1 cellular context compared by ENCODE assay signal in the genomic region with DNA sequence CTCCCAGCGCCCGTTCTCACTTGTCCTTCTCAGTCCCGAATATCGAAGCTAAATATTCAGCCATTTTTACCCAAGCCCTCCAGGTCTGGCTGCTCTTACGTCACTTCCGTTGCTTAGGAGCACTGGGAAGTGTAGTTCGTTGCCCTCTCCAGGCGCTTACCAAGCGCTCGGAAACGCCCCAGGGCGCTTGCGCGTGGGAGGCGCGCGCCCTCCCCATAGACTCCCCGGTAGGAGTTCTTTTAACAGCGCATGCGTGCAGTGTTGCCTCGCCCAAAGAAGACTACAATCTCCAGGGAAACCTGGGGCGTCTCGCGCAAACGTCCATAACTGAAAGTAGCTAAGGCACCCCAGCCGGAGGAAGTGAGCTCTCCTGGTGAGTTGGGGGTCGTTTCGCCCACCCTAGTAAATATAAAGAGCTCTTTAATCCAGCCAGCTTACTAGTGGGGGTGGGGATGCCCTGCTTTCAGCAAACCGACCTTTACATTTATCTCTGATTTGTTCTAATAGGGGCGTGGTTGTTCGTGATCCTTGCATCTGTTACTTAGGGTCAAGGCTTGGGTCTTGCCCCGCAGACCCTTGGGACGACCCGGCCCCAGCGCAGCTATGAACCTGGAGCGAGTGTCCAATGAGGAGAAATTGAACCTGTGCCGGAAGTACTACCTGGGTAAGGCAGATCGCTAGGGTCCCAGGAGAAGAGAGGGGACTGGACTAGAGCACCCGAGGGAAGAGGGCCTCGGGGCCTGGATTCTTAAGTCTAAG.
TF ChIP-seq lines count a peak whose summit lies in the region.

A gene with protein sequence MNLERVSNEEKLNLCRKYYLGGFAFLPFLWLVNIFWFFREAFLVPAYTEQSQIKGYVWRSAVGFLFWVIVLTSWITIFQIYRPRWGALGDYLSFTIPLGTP (plus strand): TSS at position 324 of the 759 bp plus-strand sequence. CDS start 280 bp downstream, at position 604.
A gene with protein sequence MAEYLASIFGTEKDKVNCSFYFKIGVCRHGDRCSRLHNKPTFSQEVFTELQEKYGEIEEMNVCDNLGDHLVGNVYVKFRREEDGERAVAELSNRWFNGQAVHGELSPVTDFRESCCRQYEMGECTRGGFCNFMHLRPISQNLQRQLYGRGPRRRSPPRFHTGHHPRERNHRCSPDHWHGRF (minus strand): TSS at position 91 of the 759 bp plus-strand sequence. CDS start 27 bp downstream, at position 64.

TF ChIP-seq in GM12878, 131 proteins besides CTCF, POLR2A, EP300 and RAD21 (continued from another document and continues in another):
- TF ChIP-seq, protein P1, sequence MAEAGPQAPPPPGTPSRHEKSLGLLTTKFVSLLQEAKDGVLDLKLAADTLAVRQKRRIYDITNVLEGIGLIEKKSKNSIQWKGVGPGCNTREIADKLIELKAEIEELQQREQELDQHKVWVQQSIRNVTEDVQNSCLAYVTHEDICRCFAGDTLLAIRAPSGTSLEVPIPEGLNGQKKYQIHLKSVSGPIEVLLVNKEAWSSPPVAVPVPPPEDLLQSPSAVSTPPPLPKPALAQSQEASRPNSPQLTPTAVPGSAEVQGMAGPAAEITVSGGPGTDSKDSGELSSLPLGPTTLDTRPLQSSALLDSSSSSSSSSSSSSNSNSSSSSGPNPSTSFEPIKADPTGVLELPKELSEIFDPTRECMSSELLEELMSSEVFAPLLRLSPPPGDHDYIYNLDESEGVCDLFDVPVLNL (IDR thresholded peaks at IDR 0.05; ENCODE audit: low read depth, low read length) = no peak
- TF ChIP-seq NRF1 (conservative IDR thresholded peaks at IDR 0.05; ENCODE audit: low read depth, low read length) (peak; percentile 96), MTA2 (IDR thresholded peaks at IDR 0.05; ENCODE audit: low read depth) (no peak), ZSCAN29 (IDR thresholded peaks at IDR 0.05) (no peak), CBX3 (IDR thresholded peaks at IDR 0.05; ENCODE audit: borderline replicate concordance, low read depth) (no peak), IRF4 (IDR thresholded peaks at IDR 0.05; ENCODE audit: low read depth, low read length) (no peak), DPF2 (IDR thresholded peaks at IDR 0.05) (no peak), MTA3 (IDR thresholded peaks at IDR 0.05; ENCODE audit: borderline replicate concordance, low read length) (no peak), ATF7 (IDR thresholded peaks at IDR 0.05; ENCODE audit: low read depth) (peak; percentile 88), MXI1 (IDR thresholded peaks at IDR 0.05; ENCODE audit: low read depth, low read length) (peak; percentile 57), ZNF622 (IDR thresholded peaks at IDR 0.05) (no peak), FOS (IDR thresholded peaks at IDR 0.05; ENCODE audit: borderline replicate concordance, extremely low read depth, insufficient read length) (no peak), MEF2B (IDR thresholded peaks at IDR 0.05; ENCODE audit: partially characterized antibody, poor library complexity, severe bottlenecking) (peak; percentile 46), GABPA (IDR thresholded peaks at IDR 0.05; ENCODE audit: low read depth) (peak; percentile 93), RB1 (IDR thresholded peaks at IDR 0.05; ENCODE audit: borderline replicate concordance) (no peak; the same call in 1 of the 2 replicates), CBX5 (IDR thresholded peaks at IDR 0.05; ENCODE audit: low read depth) (no peak), CREM (IDR thresholded peaks at IDR 0.05; ENCODE audit: low read depth) (peak; percentile 97), RFX5 (IDR thresholded peaks at IDR 0.05; ENCODE audit: low read depth, low read length) (0 out of 2 replicates have a peak, but pooled peaks have one; percentile 17), TAF1 (IDR thresholded peaks at IDR 0.05; ENCODE audit: borderline replicate concordance, low read depth, low read length) (peak; percentile 60; the same call in 1 of the 2 replicates), CBFB (IDR thresholded peaks at IDR 0.05; ENCODE audit: low read depth) (no peak), BHLHE40 (IDR thresholded peaks at IDR 0.05; ENCODE audit: borderline replicate concordance in 1 of 2, low read depth in 2 of 2, low read length in 1 of 2) (no peak), TCF12 (IDR thresholded peaks at IDR 0.05; ENCODE audit: low read depth, low read length) (no peak), YY1 (IDR thresholded peaks at IDR 0.05; ENCODE audit: low read depth, low read length) (peak; percentile 94)
- TF ChIP-seq, protein P2, sequence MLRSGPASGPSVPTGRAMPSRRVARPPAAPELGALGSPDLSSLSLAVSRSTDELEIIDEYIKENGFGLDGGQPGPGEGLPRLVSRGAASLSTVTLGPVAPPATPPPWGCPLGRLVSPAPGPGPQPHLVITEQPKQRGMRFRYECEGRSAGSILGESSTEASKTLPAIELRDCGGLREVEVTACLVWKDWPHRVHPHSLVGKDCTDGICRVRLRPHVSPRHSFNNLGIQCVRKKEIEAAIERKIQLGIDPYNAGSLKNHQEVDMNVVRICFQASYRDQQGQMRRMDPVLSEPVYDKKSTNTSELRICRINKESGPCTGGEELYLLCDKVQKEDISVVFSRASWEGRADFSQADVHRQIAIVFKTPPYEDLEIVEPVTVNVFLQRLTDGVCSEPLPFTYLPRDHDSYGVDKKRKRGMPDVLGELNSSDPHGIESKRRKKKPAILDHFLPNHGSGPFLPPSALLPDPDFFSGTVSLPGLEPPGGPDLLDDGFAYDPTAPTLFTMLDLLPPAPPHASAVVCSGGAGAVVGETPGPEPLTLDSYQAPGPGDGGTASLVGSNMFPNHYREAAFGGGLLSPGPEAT (IDR thresholded peaks at IDR 0.05; ENCODE audit: low read depth) = no peak
- TF ChIP-seq, protein P3, sequence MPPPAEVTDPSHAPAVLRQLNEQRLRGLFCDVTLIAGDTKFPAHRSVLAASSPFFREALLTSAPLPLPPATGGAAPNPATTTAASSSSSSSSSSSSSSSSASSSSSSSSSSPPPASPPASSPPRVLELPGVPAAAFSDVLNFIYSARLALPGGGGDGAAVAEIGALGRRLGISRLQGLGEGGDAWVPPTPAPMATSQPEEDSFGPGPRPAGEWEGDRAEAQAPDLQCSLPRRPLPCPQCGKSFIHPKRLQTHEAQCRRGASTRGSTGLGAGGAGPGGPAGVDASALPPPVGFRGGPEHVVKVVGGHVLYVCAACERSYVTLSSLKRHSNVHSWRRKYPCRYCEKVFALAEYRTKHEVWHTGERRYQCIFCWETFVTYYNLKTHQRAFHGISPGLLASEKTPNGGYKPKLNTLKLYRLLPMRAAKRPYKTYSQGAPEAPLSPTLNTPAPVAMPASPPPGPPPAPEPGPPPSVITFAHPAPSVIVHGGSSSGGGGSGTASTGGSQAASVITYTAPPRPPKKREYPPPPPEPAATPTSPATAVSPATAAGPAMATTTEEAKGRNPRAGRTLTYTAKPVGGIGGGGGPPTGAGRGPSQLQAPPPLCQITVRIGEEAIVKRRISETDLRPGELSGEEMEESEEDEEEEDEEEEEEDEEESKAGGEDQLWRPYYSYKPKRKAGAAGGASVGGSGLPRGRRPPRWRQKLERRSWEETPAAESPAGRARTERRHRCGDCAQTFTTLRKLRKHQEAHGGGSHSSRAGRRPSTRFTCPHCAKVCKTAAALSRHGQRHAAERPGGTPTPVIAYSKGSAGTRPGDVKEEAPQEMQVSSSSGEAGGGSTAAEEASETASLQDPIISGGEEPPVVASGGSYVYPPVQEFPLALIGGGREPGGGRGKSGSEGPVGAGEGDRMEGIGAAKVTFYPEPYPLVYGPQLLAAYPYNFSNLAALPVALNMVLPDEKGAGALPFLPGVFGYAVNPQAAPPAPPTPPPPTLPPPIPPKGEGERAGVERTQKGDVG (CRISPR knock-in tag; IDR thresholded peaks at IDR 0.05) = no peak
- TF ChIP-seq, protein P4, sequence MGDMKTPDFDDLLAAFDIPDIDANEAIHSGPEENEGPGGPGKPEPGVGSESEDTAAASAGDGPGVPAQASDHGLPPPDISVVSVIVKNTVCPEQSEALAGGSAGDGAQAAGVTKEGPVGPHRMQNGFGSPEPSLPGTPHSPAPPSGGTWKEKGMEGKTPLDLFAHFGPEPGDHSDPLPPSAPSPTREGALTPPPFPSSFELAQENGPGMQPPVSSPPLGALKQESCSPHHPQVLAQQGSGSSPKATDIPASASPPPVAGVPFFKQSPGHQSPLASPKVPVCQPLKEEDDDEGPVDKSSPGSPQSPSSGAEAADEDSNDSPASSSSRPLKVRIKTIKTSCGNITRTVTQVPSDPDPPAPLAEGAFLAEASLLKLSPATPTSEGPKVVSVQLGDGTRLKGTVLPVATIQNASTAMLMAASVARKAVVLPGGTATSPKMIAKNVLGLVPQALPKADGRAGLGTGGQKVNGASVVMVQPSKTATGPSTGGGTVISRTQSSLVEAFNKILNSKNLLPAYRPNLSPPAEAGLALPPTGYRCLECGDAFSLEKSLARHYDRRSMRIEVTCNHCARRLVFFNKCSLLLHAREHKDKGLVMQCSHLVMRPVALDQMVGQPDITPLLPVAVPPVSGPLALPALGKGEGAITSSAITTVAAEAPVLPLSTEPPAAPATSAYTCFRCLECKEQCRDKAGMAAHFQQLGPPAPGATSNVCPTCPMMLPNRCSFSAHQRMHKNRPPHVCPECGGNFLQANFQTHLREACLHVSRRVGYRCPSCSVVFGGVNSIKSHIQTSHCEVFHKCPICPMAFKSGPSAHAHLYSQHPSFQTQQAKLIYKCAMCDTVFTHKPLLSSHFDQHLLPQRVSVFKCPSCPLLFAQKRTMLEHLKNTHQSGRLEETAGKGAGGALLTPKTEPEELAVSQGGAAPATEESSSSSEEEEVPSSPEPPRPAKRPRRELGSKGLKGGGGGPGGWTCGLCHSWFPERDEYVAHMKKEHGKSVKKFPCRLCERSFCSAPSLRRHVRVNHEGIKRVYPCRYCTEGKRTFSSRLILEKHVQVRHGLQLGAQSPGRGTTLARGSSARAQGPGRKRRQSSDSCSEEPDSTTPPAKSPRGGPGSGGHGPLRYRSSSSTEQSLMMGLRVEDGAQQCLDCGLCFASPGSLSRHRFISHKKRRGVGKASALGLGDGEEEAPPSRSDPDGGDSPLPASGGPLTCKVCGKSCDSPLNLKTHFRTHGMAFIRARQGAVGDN (IDR thresholded peaks at IDR 0.05) = no peak
- TF ChIP-seq, protein P5, sequence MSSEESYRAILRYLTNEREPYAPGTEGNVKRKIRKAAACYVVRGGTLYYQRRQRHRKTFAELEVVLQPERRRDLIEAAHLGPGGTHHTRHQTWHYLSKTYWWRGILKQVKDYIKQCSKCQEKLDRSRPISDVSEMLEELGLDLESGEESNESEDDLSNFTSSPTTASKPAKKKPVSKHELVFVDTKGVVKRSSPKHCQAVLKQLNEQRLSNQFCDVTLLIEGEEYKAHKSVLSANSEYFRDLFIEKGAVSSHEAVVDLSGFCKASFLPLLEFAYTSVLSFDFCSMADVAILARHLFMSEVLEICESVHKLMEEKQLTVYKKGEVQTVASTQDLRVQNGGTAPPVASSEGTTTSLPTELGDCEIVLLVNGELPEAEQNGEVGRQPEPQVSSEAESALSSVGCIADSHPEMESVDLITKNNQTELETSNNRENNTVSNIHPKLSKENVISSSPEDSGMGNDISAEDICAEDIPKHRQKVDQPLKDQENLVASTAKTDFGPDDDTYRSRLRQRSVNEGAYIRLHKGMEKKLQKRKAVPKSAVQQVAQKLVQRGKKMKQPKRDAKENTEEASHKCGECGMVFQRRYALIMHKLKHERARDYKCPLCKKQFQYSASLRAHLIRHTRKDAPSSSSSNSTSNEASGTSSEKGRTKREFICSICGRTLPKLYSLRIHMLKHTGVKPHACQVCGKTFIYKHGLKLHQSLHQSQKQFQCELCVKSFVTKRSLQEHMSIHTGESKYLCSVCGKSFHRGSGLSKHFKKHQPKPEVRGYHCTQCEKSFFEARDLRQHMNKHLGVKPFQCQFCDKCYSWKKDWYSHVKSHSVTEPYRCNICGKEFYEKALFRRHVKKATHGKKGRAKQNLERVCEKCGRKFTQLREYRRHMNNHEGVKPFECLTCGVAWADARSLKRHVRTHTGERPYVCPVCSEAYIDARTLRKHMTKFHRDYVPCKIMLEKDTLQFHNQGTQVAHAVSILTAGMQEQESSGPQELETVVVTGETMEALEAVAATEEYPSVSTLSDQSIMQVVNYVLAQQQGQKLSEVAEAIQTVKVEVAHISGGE (CRISPR knock-in tag; IDR thresholded peaks at IDR 0.05) = no peak
- TF ChIP-seq, protein P6, sequence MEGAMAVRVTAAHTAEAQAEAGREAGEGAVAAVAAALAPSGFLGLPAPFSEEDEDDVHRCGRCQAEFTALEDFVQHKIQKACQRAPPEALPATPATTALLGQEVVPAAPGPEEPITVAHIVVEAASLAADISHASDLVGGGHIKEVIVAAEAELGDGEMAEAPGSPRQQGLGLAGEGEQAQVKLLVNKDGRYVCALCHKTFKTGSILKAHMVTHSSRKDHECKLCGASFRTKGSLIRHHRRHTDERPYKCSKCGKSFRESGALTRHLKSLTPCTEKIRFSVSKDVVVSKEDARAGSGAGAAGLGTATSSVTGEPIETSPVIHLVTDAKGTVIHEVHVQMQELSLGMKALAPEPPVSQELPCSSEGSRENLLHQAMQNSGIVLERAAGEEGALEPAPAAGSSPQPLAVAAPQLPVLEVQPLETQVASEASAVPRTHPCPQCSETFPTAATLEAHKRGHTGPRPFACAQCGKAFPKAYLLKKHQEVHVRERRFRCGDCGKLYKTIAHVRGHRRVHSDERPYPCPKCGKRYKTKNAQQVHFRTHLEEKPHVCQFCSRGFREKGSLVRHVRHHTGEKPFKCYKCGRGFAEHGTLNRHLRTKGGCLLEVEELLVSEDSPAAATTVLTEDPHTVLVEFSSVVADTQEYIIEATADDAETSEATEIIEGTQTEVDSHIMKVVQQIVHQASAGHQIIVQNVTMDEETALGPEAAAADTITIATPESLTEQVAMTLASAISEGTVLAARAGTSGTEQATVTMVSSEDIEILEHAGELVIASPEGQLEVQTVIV (IDR thresholded peaks at IDR 0.05; ENCODE audit: borderline replicate concordance, partially characterized antibody) = no peak
- TF ChIP-seq, protein P7, sequence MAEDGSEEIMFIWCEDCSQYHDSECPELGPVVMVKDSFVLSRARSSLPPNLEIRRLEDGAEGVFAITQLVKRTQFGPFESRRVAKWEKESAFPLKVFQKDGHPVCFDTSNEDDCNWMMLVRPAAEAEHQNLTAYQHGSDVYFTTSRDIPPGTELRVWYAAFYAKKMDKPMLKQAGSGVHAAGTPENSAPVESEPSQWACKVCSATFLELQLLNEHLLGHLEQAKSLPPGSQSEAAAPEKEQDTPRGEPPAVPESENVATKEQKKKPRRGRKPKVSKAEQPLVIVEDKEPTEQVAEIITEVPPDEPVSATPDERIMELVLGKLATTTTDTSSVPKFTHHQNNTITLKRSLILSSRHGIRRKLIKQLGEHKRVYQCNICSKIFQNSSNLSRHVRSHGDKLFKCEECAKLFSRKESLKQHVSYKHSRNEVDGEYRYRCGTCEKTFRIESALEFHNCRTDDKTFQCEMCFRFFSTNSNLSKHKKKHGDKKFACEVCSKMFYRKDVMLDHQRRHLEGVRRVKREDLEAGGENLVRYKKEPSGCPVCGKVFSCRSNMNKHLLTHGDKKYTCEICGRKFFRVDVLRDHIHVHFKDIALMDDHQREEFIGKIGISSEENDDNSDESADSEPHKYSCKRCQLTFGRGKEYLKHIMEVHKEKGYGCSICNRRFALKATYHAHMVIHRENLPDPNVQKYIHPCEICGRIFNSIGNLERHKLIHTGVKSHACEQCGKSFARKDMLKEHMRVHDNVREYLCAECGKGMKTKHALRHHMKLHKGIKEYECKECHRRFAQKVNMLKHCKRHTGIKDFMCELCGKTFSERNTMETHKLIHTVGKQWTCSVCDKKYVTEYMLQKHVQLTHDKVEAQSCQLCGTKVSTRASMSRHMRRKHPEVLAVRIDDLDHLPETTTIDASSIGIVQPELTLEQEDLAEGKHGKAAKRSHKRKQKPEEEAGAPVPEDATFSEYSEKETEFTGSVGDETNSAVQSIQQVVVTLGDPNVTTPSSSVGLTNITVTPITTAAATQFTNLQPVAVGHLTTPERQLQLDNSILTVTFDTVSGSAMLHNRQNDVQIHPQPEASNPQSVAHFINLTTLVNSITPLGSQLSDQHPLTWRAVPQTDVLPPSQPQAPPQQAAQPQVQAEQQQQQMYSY (CRISPR knock-in tag; IDR thresholded peaks at IDR 0.05) = no peak
